ENCODE assay signal across 8 cellular contexts in the genomic region with DNA sequence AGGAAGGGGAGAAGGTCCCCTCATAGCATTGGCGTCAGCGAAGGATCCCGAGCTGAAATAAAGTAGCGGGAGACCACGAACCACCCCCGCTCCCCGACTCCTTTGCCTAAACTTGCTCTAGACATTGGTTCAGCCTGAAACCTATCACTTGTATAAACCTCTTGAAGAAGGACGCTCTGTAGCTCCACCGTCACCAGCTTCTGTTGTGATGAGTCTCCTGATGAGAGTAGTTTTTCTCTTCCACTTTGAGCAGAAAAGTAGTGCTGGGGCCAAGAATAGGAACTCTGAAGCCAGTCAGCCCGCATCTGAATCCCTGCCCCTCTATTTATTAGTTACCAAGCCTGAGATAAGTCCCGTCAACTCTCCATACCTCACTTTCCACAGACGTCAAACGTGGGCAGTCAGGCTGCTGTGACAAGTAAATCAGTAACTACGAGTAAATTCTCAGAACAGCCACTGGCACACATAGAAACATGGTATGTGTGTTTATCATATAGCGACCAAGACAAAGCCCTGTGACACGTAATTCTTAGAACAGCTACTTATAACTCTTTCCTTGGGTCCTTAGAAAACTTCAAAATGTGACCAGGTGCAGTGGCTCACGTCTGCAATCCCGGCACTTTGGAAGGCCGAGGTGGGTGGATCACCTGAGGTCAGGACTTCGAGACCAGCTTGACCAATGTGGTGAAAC.
DNase-seq lines count a peak whose midpoint lies in the region; ATAC-seq and TF ChIP-seq lines count a peak whose summit lies in the region.

No MANE protein-coding gene starts in this region.

- peak overlapping the region; percentile 67 for H3K27ac Mint-ChIP-seq in activated B cell treated with CpG ODN at 0.5 μM for 24 hours
- peak overlapping the region; percentile 97 for H3K27ac Mint-ChIP-seq in stimulated activated effector memory CD8-positive, alpha-beta T cell treated with anti-CD3 and anti-CD28 coated beads, Interleukin-12 subunit alpha, Interleukin-12 subunit beta, amount 100 ng/mL, for 72 hours

- CTCF ChIA-PET in activated B cell treated with CpG ODN at 0.5 μM for 24 hours (lab: Charles Lee) = no interaction called here

- TF ChIP-seq CTCF in activated B cell treated with CpG ODN at 0.5 μM for 24 hours (IDR thresholded peaks at IDR 0.05) = no peak
- TF ChIP-seq CTCF in foreskin fibroblast (IDR thresholded peaks at IDR 0.05; ENCODE audit: low read depth, low read length) = no peak

- DNase-seq in activated CD8-positive, alpha-beta memory T cell treated with anti-CD3 and anti-CD28 coated beads, Interleukin-2, amount 50 U/mL, for 48 hours = peak; percentile 71
- no peak for DNase-seq in activated CD8-positive, alpha-beta memory T cell treated with anti-CD3 and anti-CD28 coated beads for 24 hours
- no peak for DNase-seq in activated B cell treated with CpG ODN at 0.5 μM for 24 hours
- peak; percentile 39 to 80 for DNase-seq in stimulated activated effector memory CD8-positive, alpha-beta T cell treated with anti-CD3 and anti-CD28 coated beads, Interleukin-12 subunit alpha, Interleukin-12 subunit beta, amount 100 ng/mL, for 72 hours (ENCODE audit: low spot score in 2 of 2)
- no peak for DNase-seq in NCI-H526 treated with DMSO at 0.1 percent for 48 hours (lab: John Stamatoyannopoulos, UW)
- no peak for DNase-seq in foreskin fibroblast
- DNase-seq in NCI-H82 (lab: John Stamatoyannopoulos, UW) = no peak

- peaks cover 3% of the 10 kb centered on the region for H3K27me3 Mint-ChIP-seq in activated B cell treated with CpG ODN at 0.5 μM for 24 hours

- intact Hi-C loops in activated B cell treated with CpG ODN at 0.5 μM for 24 hours (cut with micrococcal nuclease) = no loop called here

- H3K4me3 Mint-ChIP-seq in activated B cell treated with CpG ODN at 0.5 μM for 24 hours = no peak overlapping the region
- H3K4me3 Mint-ChIP-seq in stimulated activated effector memory CD8-positive, alpha-beta T cell treated with anti-CD3 and anti-CD28 coated beads, Interleukin-12 subunit alpha, Interleukin-12 subunit beta, amount 100 ng/mL, for 72 hours = peak overlapping the region; percentile 68

- peaks cover 25% of the 10 kb centered on the region for H3K4me1 Mint-ChIP-seq in activated B cell treated with CpG ODN at 0.5 μM for 24 hours
- H3K4me1 Mint-ChIP-seq in stimulated activated effector memory CD8-positive, alpha-beta T cell treated with anti-CD3 and anti-CD28 coated beads, Interleukin-12 subunit alpha, Interleukin-12 subunit beta, amount 100 ng/mL, for 72 hours = peaks cover 58% of the 10 kb centered on the region

- POLR2A ChIA-PET in activated B cell treated with CpG ODN at 0.5 μM for 24 hours (lab: Charles Lee) = interaction anchor here (0.6 kb wide), 1 partner anchor 72 kb away, joined by 4 read pairs; no protein-coding TSS in a partner anchor

- H3K4me3 ChIP-seq in foreskin fibroblast (ENCODE audit: low read depth in 1 of 2, low read length in 2 of 2) = no peak overlapping the region

- ATAC-seq in HG02798 (IDR thresholded peaks at IDR 0.05; ENCODE audit: poor library complexity, unreplicated experiment) (peak; percentile 87), activated B cell treated with CpG ODN at 0.5 μM for 24 hours (ENCODE audit: low read depth) (peak; percentile 30)
- peak; percentile 94 for ATAC-seq in stimulated activated effector memory CD8-positive, alpha-beta T cell treated with anti-CD3 and anti-CD28 coated beads, Interleukin-12 subunit alpha, Interleukin-12 subunit beta, amount 100 ng/mL, for 72 hours

- peaks cover 1% of the 10 kb centered on the region for H3K36me3 Mint-ChIP-seq in activated B cell treated with CpG ODN at 0.5 μM for 24 hours (ENCODE audit: low read depth)
- peaks cover 89% of the 10 kb centered on the region for H3K36me3 Mint-ChIP-seq in stimulated activated effector memory CD8-positive, alpha-beta T cell treated with anti-CD3 and anti-CD28 coated beads, Interleukin-12 subunit alpha, Interleukin-12 subunit beta, amount 100 ng/mL, for 72 hours

- peaks cover 2% of the 10 kb centered on the region for H3K9me3 Mint-ChIP-seq in activated B cell treated with CpG ODN at 0.5 μM for 24 hours
- peaks cover 4% of the 10 kb centered on the region for H3K9me3 Mint-ChIP-seq in stimulated activated effector memory CD8-positive, alpha-beta T cell treated with anti-CD3 and anti-CD28 coated beads, Interleukin-12 subunit alpha, Interleukin-12 subunit beta, amount 100 ng/mL, for 72 hours

Comparison
In these comparisons a context has a peak if more than half of its experiments do, and no peak if none do; other contexts are left out.
1. DNase-seq: peak in activated CD8-positive, alpha-beta memory T cell treated with anti-CD3 and anti-CD28 coated beads, Interleukin-2, amount 50 U/mL, for 48 hours (single experiment) and stimulated activated effector memory CD8-positive, alpha-beta T cell treated with anti-CD3 and anti-CD28 coated beads, Interleukin-12 subunit alpha, Interleukin-12 subunit beta, amount 100 ng/mL, for 72 hours (2 of 2); none in activated CD8-positive, alpha-beta memory T cell treated with anti-CD3 and anti-CD28 coated beads for 24 hours (single experiment), activated B cell treated with CpG ODN at 0.5 μM for 24 hours (single experiment), NCI-H526 treated with DMSO at 0.1 percent for 48 hours (single experiment), foreskin fibroblast (0 of 2) and NCI-H82 (single experiment).
2. ATAC-seq: peak in every context shown above with its lines; median percentile 94 in stimulated activated effector memory CD8-positive, alpha-beta T cell treated with anti-CD3 and anti-CD28 coated beads, Interleukin-12 subunit alpha, Interleukin-12 subunit beta, amount 100 ng/mL, for 72 hours; 87 in HG02798; 30 in activated B cell treated with CpG ODN at 0.5 μM for 24 hours.